In the genomic region with DNA sequence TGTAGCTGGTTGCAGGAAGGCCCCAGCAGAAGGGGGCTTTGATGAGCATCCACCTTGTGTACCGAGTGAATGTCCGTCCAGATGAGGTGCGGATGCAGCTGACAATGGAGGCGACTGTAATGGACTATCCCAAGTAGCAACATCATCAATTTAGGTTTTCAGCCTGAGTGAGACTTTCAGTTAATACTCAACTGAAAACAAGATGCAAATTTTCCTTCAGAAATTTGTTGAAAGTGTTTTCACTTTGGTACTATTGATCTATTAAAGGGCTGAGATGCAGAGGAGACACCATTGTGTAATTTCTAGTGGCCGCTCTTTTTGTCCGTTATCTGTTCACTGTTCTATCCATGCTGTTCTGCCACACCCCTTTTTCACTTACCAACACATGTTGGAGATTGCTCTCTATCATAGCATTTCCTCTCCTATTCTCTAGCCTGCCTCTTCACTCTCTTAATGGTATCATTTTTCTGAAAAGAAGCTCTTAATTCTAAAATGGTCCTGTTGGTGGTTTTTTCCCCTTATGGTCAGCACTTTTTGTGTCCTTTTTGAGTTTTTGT, we compare ENCODE assay signal across 23 cellular contexts. TPM values are rescaled to one million over a fixed set of nuclear protein-coding genes. Genes with fewer than 3 reads are reported as not detected.
A peak's percentile ranks its signal among the peaks of the same experiment; 100 is the strongest.
DNase-seq lines count a peak whose midpoint lies in the region; ATAC-seq and TF ChIP-seq lines count a peak whose summit lies in the region.
"Had no signal": no experiment of that assay in that cellular context is flagged by ENCODE, and none has a peak within 500 bp of the region (broad histone marks: within the 10 kb centered on the region; RNA-seq: fewer than 3 reads in every experiment).

No MANE protein-coding gene starts in this region.

- WGBS in aorta, 2 donors, result 86 to 91% methylated on average over 6 of the region's 6 CpGs

- no peaks in the 10 kb centered on the region for H3K27me3 Mint-ChIP-seq in activated CD8-positive, alpha-beta T cell treated with anti-CD3 and anti-CD28 coated beads, Interleukin-2, amount 10 ng/mL, durations not matched to agents 7 days and 5 days (ENCODE audit: low read depth)
- no peaks in the 10 kb centered on the region for H3K27me3 Mint-ChIP-seq in activated CD8-positive, alpha-beta T cell treated with anti-CD3 and anti-CD28 coated beads for 36 hours
- no peaks in the 10 kb centered on the region for H3K27me3 Mint-ChIP-seq in naive thymus-derived CD8-positive, alpha-beta T cell
- H3K27me3 Mint-ChIP-seq: activated CD4-positive, alpha-beta memory T cell treated with anti-CD3 and anti-CD28 coated beads for 36 hours; B cell; naive B cell had no signal

- H3K4me3 Mint-ChIP-seq in activated CD8-positive, alpha-beta T cell treated with anti-CD3 and anti-CD28 coated beads, Interleukin-2, amount 10 ng/mL, durations not matched to agents 7 days and 5 days, result no peak overlapping the region
- no peak overlapping the region for H3K4me3 Mint-ChIP-seq in activated CD8-positive, alpha-beta T cell treated with anti-CD3 and anti-CD28 coated beads for 36 hours
- H3K4me3 Mint-ChIP-seq in naive thymus-derived CD8-positive, alpha-beta T cell, result peak overlapping the region in 5 of 10 donors; percentile 0 to 62 (median 5)
- H3K4me3 Mint-ChIP-seq: activated CD4-positive, alpha-beta memory T cell treated with anti-CD3 and anti-CD28 coated beads for 36 hours; B cell; naive B cell had no signal

- peaks cover 67% of the 10 kb centered on the region for H3K36me3 Mint-ChIP-seq in activated CD8-positive, alpha-beta T cell treated with anti-CD3 and anti-CD28 coated beads, Interleukin-2, amount 10 ng/mL, durations not matched to agents 7 days and 5 days (ENCODE audit: low read depth)
- H3K36me3 Mint-ChIP-seq in activated CD8-positive, alpha-beta T cell treated with anti-CD3 and anti-CD28 coated beads for 36 hours (ENCODE audit: low read depth), result peaks cover 40% of the 10 kb centered on the region
- peaks cover 18 to 27% (median 23%) of the 10 kb centered on the region in 3 donors for H3K36me3 Mint-ChIP-seq in naive thymus-derived CD8-positive, alpha-beta T cell
- H3K36me3 Mint-ChIP-seq: naive B cell had no signal

- peaks cover 52% of the 10 kb centered on the region for H3K4me1 Mint-ChIP-seq in activated CD8-positive, alpha-beta T cell treated with anti-CD3 and anti-CD28 coated beads, Interleukin-2, amount 10 ng/mL, durations not matched to agents 7 days and 5 days (ENCODE audit: low read depth)
- H3K4me1 Mint-ChIP-seq in activated CD8-positive, alpha-beta T cell treated with anti-CD3 and anti-CD28 coated beads for 36 hours (ENCODE audit: low read depth), result peaks cover 62% of the 10 kb centered on the region
- peaks cover 26 to 93% (median 86%) of the 10 kb centered on the region in 4 donors for H3K4me1 Mint-ChIP-seq in naive thymus-derived CD8-positive, alpha-beta T cell

- H3K27me3 ChIP-seq in OCI-LY3 (ENCODE audit: low read depth, low read length), result no peaks in the 10 kb centered on the region
- no peaks in the 10 kb centered on the region for H3K27me3 ChIP-seq in aorta (ENCODE audit: control insufficient read depth in 1 of 2, insufficient read depth in 2 of 2, low read length in 1 of 2)
- H3K27me3 ChIP-seq: SJSA1, thyroid gland had no signal

- H3K79me2 ChIP-seq in OCI-LY3 (ENCODE audit: low read length), result peaks cover 34% of the 10 kb centered on the region

- POLR2A ChIA-PET in activated CD8-positive, alpha-beta T cell treated with anti-CD3 and anti-CD28 coated beads, Interleukin-2, amount 10 ng/mL, durations not matched to agents 7 days and 5 days (lab: Charles Lee), result interaction anchor here (0.7 to 1.0 kb wide), 3 partner anchors 14 to 19 kb away, joined by 3 to 4 read pairs (median 3); no protein-coding TSS in a partner anchor
- POLR2A ChIA-PET in activated CD8-positive, alpha-beta T cell treated with anti-CD3 and anti-CD28 coated beads for 36 hours (lab: Charles Lee), result interaction anchor here (0.8 to 1.2 kb wide), 3 partner anchors 12 to 65 kb away, joined by 3 to 5 read pairs (median 4); a partner anchor contains a TSS
- POLR2A ChIA-PET in naive thymus-derived CD8-positive, alpha-beta T cell (lab: Charles Lee), result interaction anchor here (2.2 to 3.9 kb wide), 2 partner anchors 11 kb away, joined by 7 to 32 read pairs; a partner anchor contains a TSS

- intact Hi-C loops in activated CD8-positive, alpha-beta T cell treated with anti-CD3 and anti-CD28 coated beads for 36 hours (cut with micrococcal nuclease), result no loop called here
- intact Hi-C loops in aorta (cut with DNase I), result no loop called here

- no peaks in the 10 kb centered on the region for H4K20me1 ChIP-seq in OCI-LY3 (ENCODE audit: insufficient read depth, low read length)

- no peak for TF ChIP-seq CTCF in activated CD8-positive, alpha-beta T cell treated with anti-CD3 and anti-CD28 coated beads for 36 hours (IDR thresholded peaks at IDR 0.05)
- no peak for TF ChIP-seq CTCF in OCI-LY3 (IDR thresholded peaks at IDR 0.05; ENCODE audit: low read depth, low read length)

- H3K36me3 ChIP-seq in OCI-LY3 (replicated peaks; ENCODE audit: low read depth, low read length), result peaks cover 17% of the 10 kb centered on the region
- H3K36me3 ChIP-seq in aorta (ENCODE audit: control insufficient read depth in 1 of 2, insufficient read depth in 2 of 2, low read length in 1 of 2), result no peaks in the 10 kb centered on the region
- H3K36me3 ChIP-seq: SJSA1, thyroid gland had no signal

- CTCF ChIA-PET in activated CD8-positive, alpha-beta T cell treated with anti-CD3 and anti-CD28 coated beads, Interleukin-2, amount 10 ng/mL, durations not matched to agents 7 days and 5 days (lab: Charles Lee), result interaction anchor here (1.0 kb wide), 1 partner anchor 116 kb away, joined by 3 read pairs; no protein-coding TSS in a partner anchor
- CTCF ChIA-PET in activated CD8-positive, alpha-beta T cell treated with anti-CD3 and anti-CD28 coated beads for 36 hours (lab: Charles Lee), result interaction anchor here (1.0 to 2.0 kb wide), 4 partner anchors 12 to 110 kb away, joined by 3 to 7 read pairs (median 5); a partner anchor contains a TSS

- H3K4me1 ChIP-seq in OCI-LY3 (ENCODE audit: low read length) (peaks cover 74% of the 10 kb centered on the region), aorta (ENCODE audit: control insufficient read depth in 1 of 2, insufficient read depth in 2 of 2, low read length in 2 of 2) (no peaks in the 10 kb centered on the region)
- H3K4me1 ChIP-seq: SJSA1, thyroid gland had no signal

- peak; percentile 19 for DNase-seq in activated CD8-positive, alpha-beta T cell treated with anti-CD3 and anti-CD28 coated beads, Interleukin-2, amount 10 ng/mL, durations not matched to agents 7 days and 5 days
- DNase-seq in activated CD8-positive, alpha-beta T cell treated with anti-CD3 and anti-CD28 coated beads for 36 hours, result no peak
- DNase-seq in naive thymus-derived CD8-positive, alpha-beta T cell, result no peak
- no peak for DNase-seq in activated CD4-positive, alpha-beta T cell treated with anti-CD3 and anti-CD28 coated beads for 48 hours
- DNase-seq in aorta, result no peak
- DNase-seq: activated CD4-positive, alpha-beta memory T cell treated with anti-CD3 and anti-CD28 coated beads for 36 hours; activated T-cell treated with anti-CD3 and anti-CD28 coated beads, Interleukin-2, amount 50 U/mL, for 1 hour; effector CD4-positive, alpha-beta T cell; foreskin fibroblast; GOT3; naive B cell; NCI-H1436 treated with DMSO at 0.1 percent for 48 hours; NCI-H510A; retina; stimulated activated CD4-positive, alpha-beta T cell treated with anti-CD3 and anti-CD28 coated beads, Interleukin-2, amount 100 ng/mL, for 48 hours; stimulated activated naive CD8-positive, alpha-beta T cell treated with anti-CD3 and anti-CD28 coated beads, Interleukin-15, Interleukin-2, amounts not matched to agents 100 U/mL and 50 U/mL, for 24 hours; thyroid gland had no signal

- H3K4me2 ChIP-seq in OCI-LY3 (ENCODE audit: low read length), result peak overlapping the region; percentile 74

- no peak for ATAC-seq in activated CD8-positive, alpha-beta T cell treated with anti-CD3 and anti-CD28 coated beads, Interleukin-2, amount 10 ng/mL, durations not matched to agents 7 days and 5 days
- no peak for ATAC-seq in activated CD8-positive, alpha-beta T cell treated with anti-CD3 and anti-CD28 coated beads for 36 hours
- ATAC-seq in GM19351 (IDR thresholded peaks at IDR 0.05; ENCODE audit: unreplicated experiment) (peak; percentile 31), GM19397 (IDR thresholded peaks at IDR 0.05; ENCODE audit: unreplicated experiment) (no peak), aorta (ENCODE audit: low FRiP score) (no peak)
- ATAC-seq in naive thymus-derived CD8-positive, alpha-beta T cell, result no peak
- ATAC-seq: activated naive CD4-positive, alpha-beta T cell treated with anti-CD3 and anti-CD28 coated beads, Interleukin-2, amount 50 U/mL, for 72 hours; stimulated activated naive CD8-positive, alpha-beta T cell treated with anti-CD3 and anti-CD28 coated beads, Interleukin-15, Interleukin-2, amounts not matched to agents 100 U/mL and 50 U/mL, for 24 hours had no signal

- H3K9me3 ChIP-seq in OCI-LY3 (ENCODE audit: insufficient read depth, low read length), result 0 out of 2 replicates have a peak, but pooled peaks cover 4% of the 10 kb centered on the region
- H3K9me3 ChIP-seq in aorta (ENCODE audit: control insufficient read depth, low read length), result no peaks in the 10 kb centered on the region
- H3K9me3 ChIP-seq: SJSA1, thyroid gland had no signal

- H3K9ac ChIP-seq in OCI-LY3 (ENCODE audit: low read length), result peak overlapping the region; percentile 19

- H3K4me3 ChIP-seq in OCI-LY3 (ENCODE audit: low read length), result peak overlapping the region; percentile 52
- no peak overlapping the region for H3K4me3 ChIP-seq in aorta (ENCODE audit: low read length in 2 of 2)
- H3K4me3 ChIP-seq: SJSA1, thyroid gland had no signal

- H3K27ac Mint-ChIP-seq in activated CD8-positive, alpha-beta T cell treated with anti-CD3 and anti-CD28 coated beads, Interleukin-2, amount 10 ng/mL, durations not matched to agents 7 days and 5 days, result no peak overlapping the region
- no peak overlapping the region for H3K27ac Mint-ChIP-seq in activated CD8-positive, alpha-beta T cell treated with anti-CD3 and anti-CD28 coated beads for 36 hours
- H3K27ac Mint-ChIP-seq in naive thymus-derived CD8-positive, alpha-beta T cell, result peak overlapping the region; percentile 2 to 99 (median 37)
- H3K27ac Mint-ChIP-seq: activated CD4-positive, alpha-beta memory T cell treated with anti-CD3 and anti-CD28 coated beads for 36 hours; B cell had no signal

- peak overlapping the region; percentile 52 for H3K27ac ChIP-seq in OCI-LY3 (ENCODE audit: low read length)
- H3K27ac ChIP-seq in aorta (ENCODE audit: low read depth in 1 of 2, low read length in 2 of 2), result no peak overlapping the region
- H3K27ac ChIP-seq: SJSA1, thyroid gland had no signal

- no peak overlapping the region for H2AFZ ChIP-seq in OCI-LY3 (ENCODE audit: low read depth, low read length)

- peaks cover 14% of the 10 kb centered on the region for H3K9me3 Mint-ChIP-seq in activated CD8-positive, alpha-beta T cell treated with anti-CD3 and anti-CD28 coated beads, Interleukin-2, amount 10 ng/mL, durations not matched to agents 7 days and 5 days (ENCODE audit: insufficient read depth)
- H3K9me3 Mint-ChIP-seq in activated CD8-positive, alpha-beta T cell treated with anti-CD3 and anti-CD28 coated beads for 36 hours, result peaks cover 19% of the 10 kb centered on the region
- peaks cover 0 to 16% (median 3%) of the 10 kb centered on the region in 9 donors for H3K9me3 Mint-ChIP-seq in naive thymus-derived CD8-positive, alpha-beta T cell
- H3K9me3 Mint-ChIP-seq: naive B cell had no signal

RNA-seq across cellular contexts. Expression of a gene that starts 12.0 kb away (rescaled TPM):
- total RNA-seq in activated CD8-positive, alpha-beta T cell treated with anti-CD3 and anti-CD28 coated beads, Interleukin-2, amount 10 ng/mL, durations not matched to agents 7 days and 5 days, result 10 to 100 TPM; 62.7 to 63.2 TPM
- total RNA-seq in activated CD8-positive, alpha-beta T cell treated with anti-CD3 and anti-CD28 coated beads for 36 hours, result 10 to 100 TPM; 35.2 to 38.4 TPM
- total RNA-seq in naive thymus-derived CD8-positive, alpha-beta T cell, result 100 to 1,000 TPM; 209 to 212 TPM
- 10 to 100 TPM; 25.0 to 56.5 (median 26.1) TPM for polyA plus RNA-seq in naive thymus-derived CD8-positive, alpha-beta T cell
- total RNA-seq in aorta, result 10 to 100 TPM; 19.2 to 20.3 TPM
- polyA plus RNA-seq in aorta, result 1 to 10 TPM; 5.6 to 9.7 TPM

Comparison
In these comparisons a context has a peak if more than half of its experiments do, and no peak if none do; other contexts are left out.
1. H3K27ac Mint-ChIP-seq: peak in naive thymus-derived CD8-positive, alpha-beta T cell (10 of 10); none in activated CD8-positive, alpha-beta T cell treated with anti-CD3 and anti-CD28 coated beads, Interleukin-2, amount 10 ng/mL, durations not matched to agents 7 days and 5 days (single experiment) and activated CD8-positive, alpha-beta T cell treated with anti-CD3 and anti-CD28 coated beads for 36 hours (single experiment).